Comparison of ENCODE assay signal across 23 cellular contexts in the genomic region with DNA sequence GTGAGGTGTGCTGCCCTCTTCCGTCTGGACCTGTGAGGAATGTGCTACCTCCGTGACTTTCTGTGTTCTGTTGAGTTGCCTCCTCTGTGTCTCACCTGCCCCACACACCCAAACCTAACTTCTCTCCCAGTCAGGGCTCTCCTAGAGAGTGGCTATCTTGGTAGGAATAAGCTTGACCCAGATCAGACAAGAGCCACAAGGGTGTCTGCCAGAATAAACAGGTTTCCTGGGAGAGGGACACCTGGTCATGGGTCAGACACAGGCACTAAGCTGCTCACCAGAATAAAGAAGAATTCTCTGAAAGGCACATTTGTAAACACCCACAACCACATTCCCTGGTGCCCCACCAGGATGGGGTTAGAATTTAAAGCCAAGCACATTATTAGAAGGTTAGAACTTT. TPM values are rescaled to one million over a fixed set of nuclear protein-coding genes. Genes with fewer than 3 reads are reported as not detected.
DNase-seq lines count a peak whose midpoint lies in the region; ATAC-seq and TF ChIP-seq lines count a peak whose summit lies in the region.
"Had no signal": no experiment of that assay in that cellular context is flagged by ENCODE, and none has a peak within 500 bp of the region (broad histone marks: within the 10 kb centered on the region; RNA-seq: fewer than 3 reads in every experiment).

No MANE protein-coding gene starts in this region.

- peaks cover 0 to 5% of the 10 kb centered on the region in 2 donors for H3K27me3 Mint-ChIP-seq in natural killer cell treated with Interleukin-12 subunit alpha and Interleukin-12 subunit beta and Interleukin-15 and Interleukin-18, amount 100 ng/mL, for 72 hours
- H3K27me3 Mint-ChIP-seq in natural killer cell (ENCODE audit: low read depth in 2 of 2) (no peaks in the 10 kb centered on the region), WTC11 (ENCODE audit: low read depth) (no peaks in the 10 kb centered on the region), memory B cell (no peaks in the 10 kb centered on the region)

- TF ChIP-seq CTCF in natural killer cell (IDR thresholded peaks at IDR 0.05) (no peak), WTC11 (IDR thresholded peaks at IDR 0.05) (no peak)

- ATAC-seq in natural killer cell treated with Interleukin-12 subunit alpha and Interleukin-12 subunit beta and Interleukin-15 and Interleukin-18, amount 100 ng/mL, for 72 hours: no peak
- ATAC-seq in natural killer cell (no peak), WTC11 (no peak), memory B cell (ENCODE audit: low read depth) (no peak), HG02884 (IDR thresholded peaks at IDR 0.05; ENCODE audit: unreplicated experiment) (no peak), GM18517 (IDR thresholded peaks at IDR 0.05; ENCODE audit: unreplicated experiment) (no peak)

- H3K27ac Mint-ChIP-seq in natural killer cell treated with Interleukin-12 subunit alpha and Interleukin-12 subunit beta and Interleukin-15 and Interleukin-18, amount 100 ng/mL, for 72 hours: peak overlapping the region; percentile 51 to 79
- H3K27ac Mint-ChIP-seq in natural killer cell: peak overlapping the region in 1 of 2 donors; percentile 83
- H3K27ac Mint-ChIP-seq in WTC11: peak overlapping the region; percentile 49; the same call in 1 of the 2 replicates
- H3K27ac Mint-ChIP-seq in memory B cell: peak overlapping the region; percentile 67

- no peak overlapping the region for H3K4me3 Mint-ChIP-seq in natural killer cell treated with Interleukin-12 subunit alpha and Interleukin-12 subunit beta and Interleukin-15 and Interleukin-18, amount 100 ng/mL, for 72 hours
- H3K4me3 Mint-ChIP-seq in natural killer cell (no peak overlapping the region), WTC11 (no peak overlapping the region), memory B cell (no peak overlapping the region)
- H3K4me3 Mint-ChIP-seq: H9 had no signal

- POLR2A ChIA-PET in WTC11 (lab: Charles Lee): no interaction called here

- CTCF ChIA-PET in WTC11 (lab: Charles Lee): no interaction called here

- DNase-seq in natural killer cell treated with Interleukin-12 subunit alpha and Interleukin-12 subunit beta and Interleukin-15 and Interleukin-18, amount 100 ng/mL, for 72 hours (ENCODE audit: low spot score): no peak
- DNase-seq in natural killer cell: no peak
- no peak for DNase-seq in WTC11 (ENCODE audit: low spot score)
- no peak for DNase-seq in memory B cell (ENCODE audit: low spot score in 2 of 2)
- no peak for DNase-seq in AG08396 (ENCODE audit: low spot score)
- DNase-seq: ACHN, AML-193, COR-L47, DMS 273 treated with DMSO at 0.1 percent for 48 hours, DND-41, H9, KG1, NCI-H1417, NCI-H187, NCI-H2107, NCI-H510A, NCI-H82, OCI-M1, SHP77 had no signal

- intact Hi-C loops in natural killer cell (cut with micrococcal nuclease): no loop called here

- H3K9me3 Mint-ChIP-seq in natural killer cell treated with Interleukin-12 subunit alpha and Interleukin-12 subunit beta and Interleukin-15 and Interleukin-18, amount 100 ng/mL, for 72 hours: no peaks in the 10 kb centered on the region
- H3K9me3 Mint-ChIP-seq in natural killer cell (no peaks in the 10 kb centered on the region), WTC11 (no peaks in the 10 kb centered on the region), memory B cell (no peaks in the 10 kb centered on the region)

- peaks cover 23% of the 10 kb centered on the region for H3K36me3 Mint-ChIP-seq in natural killer cell treated with Interleukin-12 subunit alpha and Interleukin-12 subunit beta and Interleukin-15 and Interleukin-18, amount 100 ng/mL, for 72 hours
- peaks cover 7% of the 10 kb centered on the region for H3K36me3 Mint-ChIP-seq in natural killer cell
- H3K36me3 Mint-ChIP-seq in WTC11: peaks cover 13% of the 10 kb centered on the region; the same call in 1 of the 2 replicates
- peaks cover 32% of the 10 kb centered on the region for H3K36me3 Mint-ChIP-seq in memory B cell

- H3K4me1 Mint-ChIP-seq in natural killer cell treated with Interleukin-12 subunit alpha and Interleukin-12 subunit beta and Interleukin-15 and Interleukin-18, amount 100 ng/mL, for 72 hours (ENCODE audit: low read depth in 2 of 2): peaks cover 18 to 35% of the 10 kb centered on the region in 2 donors
- H3K4me1 Mint-ChIP-seq in natural killer cell (peaks cover 26 to 35% of the 10 kb centered on the region in 2 donors), WTC11 (no peaks in the 10 kb centered on the region), memory B cell (peaks cover 14% of the 10 kb centered on the region)

TF ChIP-seq in WTC11, 78 proteins besides CTCF, POLR2A, EP300 and RAD21 (continues in another document):
- TF ChIP-seq, protein P1, sequence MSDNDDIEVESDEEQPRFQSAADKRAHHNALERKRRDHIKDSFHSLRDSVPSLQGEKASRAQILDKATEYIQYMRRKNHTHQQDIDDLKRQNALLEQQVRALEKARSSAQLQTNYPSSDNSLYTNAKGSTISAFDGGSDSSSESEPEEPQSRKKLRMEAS (CRISPR knock-in tag; IDR thresholded peaks at IDR 0.05): no peak
- no peak for TF ChIP-seq ATF1 (CRISPR knock-in tag; IDR thresholded peaks at IDR 0.05)
- TF ChIP-seq, protein P2, sequence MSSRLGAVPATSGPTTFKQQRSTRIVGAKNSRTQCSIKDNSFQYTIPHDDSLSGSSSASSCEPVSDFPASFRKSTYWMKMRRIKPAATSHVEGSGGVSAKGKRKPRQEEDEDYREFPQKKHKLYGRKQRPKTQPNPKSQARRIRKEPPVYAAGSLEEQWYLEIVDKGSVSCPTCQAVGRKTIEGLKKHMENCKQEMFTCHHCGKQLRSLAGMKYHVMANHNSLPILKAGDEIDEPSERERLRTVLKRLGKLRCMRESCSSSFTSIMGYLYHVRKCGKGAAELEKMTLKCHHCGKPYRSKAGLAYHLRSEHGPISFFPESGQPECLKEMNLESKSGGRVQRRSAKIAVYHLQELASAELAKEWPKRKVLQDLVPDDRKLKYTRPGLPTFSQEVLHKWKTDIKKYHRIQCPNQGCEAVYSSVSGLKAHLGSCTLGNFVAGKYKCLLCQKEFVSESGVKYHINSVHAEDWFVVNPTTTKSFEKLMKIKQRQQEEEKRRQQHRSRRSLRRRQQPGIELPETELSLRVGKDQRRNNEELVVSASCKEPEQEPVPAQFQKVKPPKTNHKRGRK (CRISPR knock-in tag; IDR thresholded peaks at IDR 0.05; ENCODE audit: borderline replicate concordance): no peak
- no peak for TF ChIP-seq EMX1 (CRISPR knock-in tag; IDR thresholded peaks at IDR 0.05)
- TF ChIP-seq, protein P3, sequence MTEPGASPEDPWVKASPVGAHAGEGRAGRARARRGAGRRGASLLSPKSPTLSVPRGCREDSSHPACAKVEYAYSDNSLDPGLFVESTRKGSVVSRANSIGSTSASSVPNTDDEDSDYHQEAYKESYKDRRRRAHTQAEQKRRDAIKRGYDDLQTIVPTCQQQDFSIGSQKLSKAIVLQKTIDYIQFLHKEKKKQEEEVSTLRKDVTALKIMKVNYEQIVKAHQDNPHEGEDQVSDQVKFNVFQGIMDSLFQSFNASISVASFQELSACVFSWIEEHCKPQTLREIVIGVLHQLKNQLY (CRISPR knock-in tag; IDR thresholded peaks at IDR 0.05): no peak
- TF ChIP-seq, protein P4, sequence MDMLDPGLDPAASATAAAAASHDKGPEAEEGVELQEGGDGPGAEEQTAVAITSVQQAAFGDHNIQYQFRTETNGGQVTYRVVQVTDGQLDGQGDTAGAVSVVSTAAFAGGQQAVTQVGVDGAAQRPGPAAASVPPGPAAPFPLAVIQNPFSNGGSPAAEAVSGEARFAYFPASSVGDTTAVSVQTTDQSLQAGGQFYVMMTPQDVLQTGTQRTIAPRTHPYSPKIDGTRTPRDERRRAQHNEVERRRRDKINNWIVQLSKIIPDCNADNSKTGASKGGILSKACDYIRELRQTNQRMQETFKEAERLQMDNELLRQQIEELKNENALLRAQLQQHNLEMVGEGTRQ (CRISPR knock-in tag; IDR thresholded peaks at IDR 0.05): no peak
- TF ChIP-seq, protein P5, sequence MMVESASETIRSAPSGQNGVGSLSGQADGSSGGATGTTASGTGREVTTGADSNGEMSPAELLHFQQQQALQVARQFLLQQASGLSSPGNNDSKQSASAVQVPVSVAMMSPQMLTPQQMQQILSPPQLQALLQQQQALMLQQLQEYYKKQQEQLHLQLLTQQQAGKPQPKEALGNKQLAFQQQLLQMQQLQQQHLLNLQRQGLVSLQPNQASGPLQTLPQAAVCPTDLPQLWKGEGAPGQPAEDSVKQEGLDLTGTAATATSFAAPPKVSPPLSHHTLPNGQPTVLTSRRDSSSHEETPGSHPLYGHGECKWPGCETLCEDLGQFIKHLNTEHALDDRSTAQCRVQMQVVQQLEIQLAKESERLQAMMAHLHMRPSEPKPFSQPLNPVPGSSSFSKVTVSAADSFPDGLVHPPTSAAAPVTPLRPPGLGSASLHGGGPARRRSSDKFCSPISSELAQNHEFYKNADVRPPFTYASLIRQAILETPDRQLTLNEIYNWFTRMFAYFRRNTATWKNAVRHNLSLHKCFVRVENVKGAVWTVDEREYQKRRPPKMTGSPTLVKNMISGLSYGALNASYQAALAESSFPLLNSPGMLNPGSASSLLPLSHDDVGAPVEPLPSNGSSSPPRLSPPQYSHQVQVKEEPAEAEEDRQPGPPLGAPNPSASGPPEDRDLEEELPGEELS (CRISPR knock-in tag; IDR thresholded peaks at IDR 0.05): no peak
- no peak for TF ChIP-seq GABPB1 (CRISPR knock-in tag; IDR thresholded peaks at IDR 0.05)
- no peak for TF ChIP-seq ZNF219 (CRISPR knock-in tag; IDR thresholded peaks at IDR 0.05; ENCODE audit: borderline replicate concordance)
- TF ChIP-seq NR1H2 (CRISPR knock-in tag; IDR thresholded peaks at IDR 0.05): no peak
- TF ChIP-seq, protein P6, sequence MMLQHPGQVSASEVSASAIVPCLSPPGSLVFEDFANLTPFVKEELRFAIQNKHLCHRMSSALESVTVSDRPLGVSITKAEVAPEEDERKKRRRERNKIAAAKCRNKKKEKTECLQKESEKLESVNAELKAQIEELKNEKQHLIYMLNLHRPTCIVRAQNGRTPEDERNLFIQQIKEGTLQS (CRISPR knock-in tag; conservative IDR thresholded peaks at IDR 0.05): no peak

RNA-seq across cellular contexts. Expression of a gene that starts 11.1 kb away (rescaled TPM):
- 1 to 10 TPM; 6.9 to 7.0 TPM for total RNA-seq in natural killer cell treated with Interleukin-12 subunit alpha and Interleukin-12 subunit beta and Interleukin-15 and Interleukin-18, amount 100 ng/mL, for 72 hours
- total RNA-seq in natural killer cell: 10 to 100 TPM in 1 of 3 donors, 1 to 10 TPM in 2; 7.1 to 10.4 (median 7.8) TPM
- 6.2 to 8.6 TPM (median 8.1 TPM) in 3 replicates for total RNA-seq in WTC11 (2021)

RNA-seq across cellular contexts. Expression of a gene that starts 14.1 kb away (rescaled TPM):
- not detected for total RNA-seq in natural killer cell treated with Interleukin-12 subunit alpha and Interleukin-12 subunit beta and Interleukin-15 and Interleukin-18, amount 100 ng/mL, for 72 hours
- total RNA-seq in natural killer cell: not detected
- not detected in 3 replicates for total RNA-seq in WTC11 (2021)
- total RNA-seq: H9, HT-29, RPMI7951 had no signal
